ENCODE assay signal across 8 cellular contexts in the genomic region with DNA sequence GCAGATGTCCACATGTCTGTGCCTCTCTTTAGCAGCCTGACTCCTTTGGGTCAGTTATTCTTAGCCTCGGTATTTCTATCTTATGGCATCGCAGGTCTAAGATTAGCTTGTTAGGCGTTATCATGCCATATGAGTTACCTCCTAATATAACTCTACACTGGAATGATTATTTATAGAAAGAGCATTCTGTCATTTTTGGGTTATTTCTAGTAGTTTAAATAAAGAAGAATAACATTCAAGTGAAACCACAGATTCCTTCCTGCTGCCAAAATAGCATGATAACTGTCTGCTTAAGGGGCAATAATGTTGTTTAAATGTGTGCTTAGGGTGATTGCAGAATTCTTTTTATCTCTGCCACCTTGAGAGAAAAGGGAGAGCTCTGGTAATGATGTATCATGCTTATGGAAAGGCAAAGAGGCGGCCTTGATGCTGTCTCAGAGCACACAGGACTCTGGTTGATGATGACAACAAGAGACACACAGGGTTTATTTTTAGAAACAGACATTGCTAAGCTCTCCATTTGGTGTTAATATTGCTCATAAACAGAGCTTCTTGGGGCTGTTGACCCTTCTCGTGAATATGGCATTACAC. TPM values are rescaled to one million over a fixed set of nuclear protein-coding genes. Genes with fewer than 3 reads are reported as not detected.
DNase-seq lines count a peak whose midpoint lies in the region; ATAC-seq and TF ChIP-seq lines count a peak whose summit lies in the region.

No MANE protein-coding gene starts in this region.

- H3K4me1 ChIP-seq in KMS-11 (ENCODE audit: low read depth, poor library complexity, severe bottlenecking) (peaks cover 51% of the 10 kb centered on the region), left ventricle myocardium inferior (peaks cover 58% of the 10 kb centered on the region)

- TF ChIP-seq CTCF in GM06990 (IDR thresholded peaks at IDR 0.05; ENCODE audit: insufficient read depth, low read length, poor library complexity, severe bottlenecking) (no peak), KMS-11 (conservative IDR thresholded peaks at IDR 0.05; ENCODE audit: low read depth, low read length) (no peak), left ventricle myocardium inferior (IDR thresholded peaks at IDR 0.05; ENCODE audit: borderline replicate concordance) (no peak)

- intact Hi-C loops in left ventricle myocardium inferior (cut with micrococcal nuclease): no loop called here
- intact Hi-C loops in activated naive CD4-positive, alpha-beta T cell treated with anti-CD3 and anti-CD28 coated beads for 36 hours (cut with micrococcal nuclease): no loop called here

- no peaks in the 10 kb centered on the region for H4K20me1 ChIP-seq in KMS-11 (ENCODE audit: insufficient read depth)

- no peak for DNase-seq in GM06990 (ENCODE audit: extremely low read depth, insufficient read length)
- DNase-seq in left ventricle myocardium inferior: no peak
- no peak for DNase-seq in activated naive CD4-positive, alpha-beta T cell treated with anti-CD3 and anti-CD28 coated beads for 36 hours
- DNase-seq in NCI-H2029 treated with DMSO at 0.1 percent for 48 hours (lab: John Stamatoyannopoulos, UW): no peak
- no peak for DNase-seq in SHP77 (lab: John Stamatoyannopoulos, UW)
- no peak for DNase-seq in DMS 273 (lab: John Stamatoyannopoulos, UW; ENCODE audit: unreplicated experiment)

- peaks cover 28% of the 10 kb centered on the region; the same call in 1 of the 2 replicates for H3K79me2 ChIP-seq in KMS-11 (ENCODE audit: insufficient read depth, low read depth)

- H3K27me3 ChIP-seq in GM06990 (replicated peaks; ENCODE audit: control insufficient read depth, insufficient read depth, low read length): no peaks in the 10 kb centered on the region
- no peaks in the 10 kb centered on the region for H3K27me3 ChIP-seq in KMS-11 (ENCODE audit: insufficient read depth, low read depth)
- no peaks in the 10 kb centered on the region for H3K27me3 ChIP-seq in left ventricle myocardium inferior (ENCODE audit: low read depth)

- H3K4me2 ChIP-seq in KMS-11: peak overlapping the region; percentile 60

- no peaks in the 10 kb centered on the region for H3K27me3 Mint-ChIP-seq in activated naive CD4-positive, alpha-beta T cell treated with anti-CD3 and anti-CD28 coated beads for 36 hours (ENCODE audit: low read depth)

- no peaks in the 10 kb centered on the region for H3K36me3 Mint-ChIP-seq in activated naive CD4-positive, alpha-beta T cell treated with anti-CD3 and anti-CD28 coated beads for 36 hours (ENCODE audit: low read depth)

- H3K4me3 Mint-ChIP-seq in activated naive CD4-positive, alpha-beta T cell treated with anti-CD3 and anti-CD28 coated beads for 36 hours: no peak overlapping the region

- H3K9me3 Mint-ChIP-seq in activated naive CD4-positive, alpha-beta T cell treated with anti-CD3 and anti-CD28 coated beads for 36 hours: no peaks in the 10 kb centered on the region

- H3K4me1 Mint-ChIP-seq in activated naive CD4-positive, alpha-beta T cell treated with anti-CD3 and anti-CD28 coated beads for 36 hours (ENCODE audit: low read depth): no peaks in the 10 kb centered on the region

- H2AFZ ChIP-seq in KMS-11 (ENCODE audit: low read depth): no peak overlapping the region

- no peak overlapping the region for H3K9ac ChIP-seq in KMS-11

- H3K27ac ChIP-seq in KMS-11 (peak overlapping the region; percentile 27; the same call in 1 of the 2 replicates), left ventricle myocardium inferior (replicated peaks) (peak overlapping the region; percentile 77)

- H3K36me3 ChIP-seq in GM06990 (ENCODE audit: control insufficient read depth, insufficient read depth, low read length) (no peaks in the 10 kb centered on the region), KMS-11 (ENCODE audit: insufficient read depth) (no peaks in the 10 kb centered on the region), left ventricle myocardium inferior (no peaks in the 10 kb centered on the region)

- CTCF ChIA-PET in activated naive CD4-positive, alpha-beta T cell treated with anti-CD3 and anti-CD28 coated beads for 36 hours (lab: Charles Lee): no interaction called here

- H3K27ac Mint-ChIP-seq in activated naive CD4-positive, alpha-beta T cell treated with anti-CD3 and anti-CD28 coated beads for 36 hours: no peak overlapping the region

- peaks cover 4% of the 10 kb centered on the region for H3K9me3 ChIP-seq in left ventricle myocardium inferior (replicated peaks)

- peak; percentile 43 for ATAC-seq in GM21717 (IDR thresholded peaks at IDR 0.05; ENCODE audit: unreplicated experiment)

- H3K4me3 ChIP-seq in GM06990 (replicated peaks; ENCODE audit: low read depth, low read length) (peak overlapping the region; percentile 35), KMS-11 (IDR thresholded peaks at IDR 0.05; ENCODE audit: insufficient read depth, low read depth, low read length) (no peak overlapping the region), left ventricle myocardium inferior (peak overlapping the region; percentile 24)

RNA-seq across cellular contexts. Expression of a gene that starts 10.4 kb away (rescaled TPM):
- 39.6 TPM for total RNA-seq in left ventricle myocardium inferior
- not detected for total RNA-seq in activated naive CD4-positive, alpha-beta T cell treated with anti-CD3 and anti-CD28 coated beads for 36 hours

Comparison
In these comparisons a context has a peak if more than half of its experiments do, and no peak if none do; other contexts are left out.
1. RNA of a gene that starts 10.4 kb away (total RNA-seq): 39.6 TPM in left ventricle myocardium inferior (single experiment); not detected in activated naive CD4-positive, alpha-beta T cell treated with anti-CD3 and anti-CD28 coated beads for 36 hours; every median in the first group is over 10 times any median in the second.